In the genomic region with DNA sequence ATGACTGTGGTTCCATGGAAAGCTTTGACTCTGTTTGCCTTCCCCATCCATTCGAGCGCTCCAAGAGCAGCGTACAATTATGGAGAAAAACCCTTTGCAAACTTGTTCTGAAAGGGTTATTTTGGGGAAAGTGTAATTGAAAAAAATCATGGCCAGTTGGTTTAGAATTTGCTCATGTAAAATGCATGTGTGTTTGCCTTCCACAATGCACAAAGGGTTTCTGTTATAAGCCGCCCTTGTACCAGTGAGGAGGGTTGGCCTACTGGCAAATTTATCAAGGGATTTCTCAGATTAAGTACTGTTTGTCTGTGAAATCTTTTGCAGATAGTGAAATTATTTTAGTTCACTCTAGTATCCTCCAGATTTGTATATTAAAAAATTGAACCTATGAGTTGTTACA, we compare ENCODE assay signal across 17 cellular contexts.
"Had no signal": no experiment of that assay in that cellular context is flagged by ENCODE, and none has a peak within 500 bp of the region (broad histone marks: within the 10 kb centered on the region; RNA-seq: fewer than 3 reads in every experiment).

No MANE protein-coding gene starts in this region.

- H3K27me3 ChIP-seq: upper lobe of right lung had no signal

- H3K27ac ChIP-seq: SK-N-MC, thoracic aorta, upper lobe of right lung, WERI-Rb-1 had no signal

- H3K9me3 ChIP-seq: thoracic aorta, upper lobe of right lung had no signal

- H3K4me3 ChIP-seq: SK-N-MC, thoracic aorta, upper lobe of right lung had no signal

- ATAC-seq: naive thymus-derived CD8-positive, alpha-beta T cell; right cardiac atrium; stimulated activated naive CD8-positive, alpha-beta T cell treated with anti-CD3 and anti-CD28 coated beads, Interleukin-15, amount 100 ng/mL, for 72 hours; upper lobe of right lung had no signal

- H3K4me1 ChIP-seq: upper lobe of right lung had no signal

- H3K36me3 ChIP-seq: thoracic aorta, upper lobe of right lung, WERI-Rb-1 had no signal

- DNase-seq: activated CD4-positive, alpha-beta T cell treated with anti-CD3 and anti-CD28 coated beads for 1 hour; activated CD8-positive, alpha-beta memory T cell treated with anti-CD3 and anti-CD28 coated beads for 24 hours; activated CD8-positive, alpha-beta memory T cell treated with anti-CD3 and anti-CD28 coated beads, Interleukin-2, amount 50 U/mL, for 48 hours; activated effector memory CD4-positive, alpha-beta T cell treated with Interleukin-2 at 50 U/mL for 16 hours; activated naive CD4-positive, alpha-beta T cell treated with anti-CD3 and anti-CD28 coated beads, Interleukin-2, amount 50 U/mL, for 16 hours; activated T-cell treated with anti-CD3 and anti-CD28 coated beads, Interleukin-2, amount 50 U/mL, for 48 hours; mesenchymal stem cell; naive thymus-derived CD8-positive, alpha-beta T cell; right cardiac atrium; small intestine; stimulated activated CD4-positive, alpha-beta T cell treated with anti-CD3 and anti-CD28 coated beads, Interleukin-15, amount 100 ng/mL, for 24 hours; stimulated activated CD4-positive, alpha-beta T cell treated with anti-CD3 and anti-CD28 coated beads, Interleukin-2, amount 100 ng/mL, for 48 hours; stimulated activated naive CD8-positive, alpha-beta T cell treated with anti-CD3 and anti-CD28 coated beads, Interleukin-15, amount 100 ng/mL, for 72 hours; upper lobe of right lung; WERI-Rb-1 had no signal
